Comparison of ENCODE assay signal across 1 cellular context in genomic region chr2:8573942-8574195, GRCh38.
TF ChIP-seq lines count a peak whose summit lies in the region.

No MANE protein-coding gene starts in this region.

TF ChIP-seq in IMR-90, 13 proteins besides CTCF, POLR2A, EP300 and RAD21 (continued from another document):
- TF ChIP-seq ELK1 (IDR thresholded peaks at IDR 0.05; ENCODE audit: borderline replicate concordance, low read depth, low read length) (no peak), RFX5 (IDR thresholded peaks at IDR 0.05; ENCODE audit: low read depth, low read length) (no peak), MAFK (IDR thresholded peaks at IDR 0.05; ENCODE audit: low read depth, low read length) (no peak), BHLHE40 (IDR thresholded peaks at IDR 0.05; ENCODE audit: low read depth, low read length) (no peak)
TF ChIP-seq in IMR-90: peak in this region for 0.
